Comparison of ENCODE assay signal across 19 cellular contexts in the genomic region with DNA sequence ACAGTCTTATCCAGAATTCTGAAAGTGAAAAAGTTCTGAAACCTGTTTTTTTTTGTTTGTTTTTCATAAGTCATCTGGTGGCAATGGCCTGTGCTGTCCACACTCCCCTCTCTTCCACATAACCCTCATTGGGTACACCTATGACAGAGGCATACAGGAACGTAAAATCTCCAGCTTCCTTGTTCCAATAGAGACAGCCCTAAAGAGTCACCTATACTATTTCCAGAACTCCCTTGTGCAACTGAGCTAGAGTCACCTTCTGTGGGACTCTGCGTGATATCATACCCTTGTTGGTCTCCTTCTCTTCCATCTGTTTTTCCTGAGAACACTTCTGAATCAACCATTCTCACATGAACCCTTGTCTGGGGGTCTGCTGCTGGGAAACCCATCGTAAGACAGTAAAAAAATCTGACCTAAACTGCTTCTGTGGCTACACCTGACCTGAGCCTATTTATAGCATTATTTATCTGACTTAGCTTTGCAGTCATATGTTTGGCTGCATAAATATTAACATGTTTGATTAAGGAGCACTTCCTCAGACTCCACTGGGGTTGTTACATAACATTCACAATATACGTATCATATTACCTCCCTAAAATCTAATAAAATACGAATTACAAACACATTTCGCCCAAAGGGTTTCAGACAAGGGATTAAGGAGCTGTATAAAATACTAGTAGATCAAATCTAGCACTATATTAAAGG.
A peak's percentile ranks its signal among the peaks of the same experiment; 100 is the strongest.
DNase-seq lines count a peak whose midpoint lies in the region; ATAC-seq, FAIRE-seq and TF ChIP-seq lines count a peak whose summit lies in the region.
"Had no signal": no experiment of that assay in that cellular context is flagged by ENCODE, and none has a peak within 500 bp of the region (broad histone marks: within the 10 kb centered on the region; RNA-seq: fewer than 3 reads in every experiment).

No MANE protein-coding gene starts in this region.

- 36 to 42% methylated on average over 6 of the region's 6 CpGs for WGBS in body of pancreas, 2 donors

- FAIRE-seq in HTR-8/SVneo (lab: Jason Lieb, UNC), result peak; percentile 44
- FAIRE-seq: A204.1, D721Med, GM12878 had no signal

- no peak for DNase-seq in HTR-8/SVneo (ENCODE audit: insufficient read length, low spot score)
- peak; percentile 65 for DNase-seq in LNCaP clone FGC (ENCODE audit: low read depth)
- no peak for DNase-seq in body of pancreas
- DNase-seq in DMS53 (lab: John Stamatoyannopoulos, UW), result no peak
- DNase-seq in left ventricle myocardium inferior, result no peak
- DNase-seq: ACHN; BE2C; C1 segment of cervical spinal cord; Caco-2; CD4-positive, alpha-beta T cell; DMS79; GOT3; H7; HFFc6 had no signal

- H3K9me3 ChIP-seq in body of pancreas, result no peaks in the 10 kb centered on the region
- H3K9me3 ChIP-seq in left ventricle myocardium inferior (replicated peaks), result no peaks in the 10 kb centered on the region
- H3K9me3 ChIP-seq: BE2C, Caco-2 had no signal

- H3K36me3 ChIP-seq in body of pancreas (replicated peaks in 1 of 2; ENCODE audit: insufficient read depth in 1 of 2, low read depth in 2 of 2) (no peaks in the 10 kb centered on the region), left ventricle myocardium inferior (no peaks in the 10 kb centered on the region)
- H3K36me3 ChIP-seq: BE2C had no signal

- H3K4me3 ChIP-seq in LNCaP clone FGC (ENCODE audit: low read depth, low read length), result 0 out of 2 replicates have a peak overlapping the region, but pooled peaks have one; percentile 1
- H3K4me3 ChIP-seq in body of pancreas, result no peak overlapping the region
- H3K4me3 ChIP-seq in left ventricle myocardium inferior, result no peak overlapping the region
- H3K4me3 ChIP-seq: GM12878 had no signal

- H3K27ac ChIP-seq in body of pancreas, result no peak overlapping the region
- no peak overlapping the region for H3K27ac ChIP-seq in left ventricle myocardium inferior (replicated peaks)

- peak; percentile 50 for ATAC-seq in body of pancreas
- ATAC-seq in activated CD4-positive, CD25-positive, alpha-beta regulatory T cell treated with anti-CD3 and anti-CD28 coated beads, Interleukin-2, amount 50 U/mL, for 24 hours, result no peak
- ATAC-seq: GM12878, HCT116 had no signal

- no peak for TF ChIP-seq CTCF in LNCaP clone FGC (IDR thresholded peaks at IDR 0.05; ENCODE audit: control insufficient read depth, extremely low read depth, insufficient read depth)
- TF ChIP-seq CTCF in body of pancreas (IDR thresholded peaks at IDR 0.05), result no peak
- no peak for TF ChIP-seq CTCF in left ventricle myocardium inferior (IDR thresholded peaks at IDR 0.05; ENCODE audit: borderline replicate concordance)

- intact Hi-C loops in body of pancreas (cut with DNase I), result no loop called here
- intact Hi-C loops in left ventricle myocardium inferior (cut with micrococcal nuclease), result no loop called here

- no peak for TF ChIP-seq POLR2A in body of pancreas (IDR thresholded peaks at IDR 0.05)

- H3K27me3 ChIP-seq in body of pancreas (no peaks in the 10 kb centered on the region), left ventricle myocardium inferior (ENCODE audit: low read depth) (peaks cover 34% of the 10 kb centered on the region)
- H3K27me3 ChIP-seq: BE2C had no signal

- peaks cover 19% of the 10 kb centered on the region for H3K4me1 ChIP-seq in body of pancreas
- no peaks in the 10 kb centered on the region for H3K4me1 ChIP-seq in left ventricle myocardium inferior
- H3K4me1 ChIP-seq: BE2C, Caco-2 had no signal
